In genomic region chr1:22275626-22276395, GRCh38 we compare ENCODE assay signal across 8 cellular contexts.
DNase-seq lines count a peak whose midpoint lies in the region; ATAC-seq and TF ChIP-seq lines count a peak whose summit lies in the region.

No MANE protein-coding gene starts in this region.

- H3K36me3 Mint-ChIP-seq in activated B cell treated with CpG ODN at 0.5 μM for 24 hours (ENCODE audit: low read depth): no peaks in the 10 kb centered on the region
- peaks cover 5% of the 10 kb centered on the region for H3K36me3 Mint-ChIP-seq in stimulated activated memory B cell treated with anti-CD40 and anti-IgM and Interleukin-4, amounts not matched to agents 10 μg/mL and 1 μg/mL and 100 μg/mL, for 72 hours

- WGBS in lung, 2 donors: 36 to 37% methylated on average over 16 of the region's 16 CpGs

- POLR2A ChIA-PET in activated B cell treated with CpG ODN at 0.5 μM for 24 hours (lab: Charles Lee): no interaction called here

- peaks cover 19% of the 10 kb centered on the region for H3K27me3 Mint-ChIP-seq in activated B cell treated with CpG ODN at 0.5 μM for 24 hours
- peaks cover 61% of the 10 kb centered on the region for H3K27me3 Mint-ChIP-seq in stimulated activated memory B cell treated with anti-CD40 and anti-IgM and Interleukin-4, amounts not matched to agents 10 μg/mL and 1 μg/mL and 100 μg/mL, for 72 hours

- ATAC-seq in activated B cell treated with CpG ODN at 0.5 μM for 24 hours (ENCODE audit: low read depth) (peak; percentile 45), lung (ENCODE audit: insufficient read depth, low FRiP score) (peak; percentile 56), GM18520 (IDR thresholded peaks at IDR 0.05; ENCODE audit: unreplicated experiment) (no peak), HG02610 (IDR thresholded peaks at IDR 0.05; ENCODE audit: unreplicated experiment) (no peak)
- ATAC-seq in stimulated activated memory B cell treated with anti-CD40 and anti-IgM and Interleukin-4, amounts not matched to agents 10 μg/mL and 1 μg/mL and 100 μg/mL, for 72 hours: peak; percentile 52

- peaks cover 0 to 8% (median 0%) of the 10 kb centered on the region in 45 donors for H3K27me3 ChIP-seq in dorsolateral prefrontal cortex
- no peaks in the 10 kb centered on the region for H3K27me3 ChIP-seq in lung (ENCODE audit: control insufficient read depth, insufficient read depth)

- peaks cover 4% of the 10 kb centered on the region for H3K9me3 Mint-ChIP-seq in activated B cell treated with CpG ODN at 0.5 μM for 24 hours
- H3K9me3 Mint-ChIP-seq in stimulated activated memory B cell treated with anti-CD40 and anti-IgM and Interleukin-4, amounts not matched to agents 10 μg/mL and 1 μg/mL and 100 μg/mL, for 72 hours: peaks cover 12% of the 10 kb centered on the region

- H3K27ac ChIP-seq in dorsolateral prefrontal cortex: no peak overlapping the region
- no peak overlapping the region for H3K27ac ChIP-seq in lung (ENCODE audit: low read depth in 1 of 2, low read length in 1 of 2)

- TF ChIP-seq CTCF in GM12872 (IDR thresholded peaks at IDR 0.05; ENCODE audit: insufficient read depth, low read depth, low read length) (peak; percentile 98), activated B cell treated with CpG ODN at 0.5 μM for 24 hours (IDR thresholded peaks at IDR 0.05) (no peak), dorsolateral prefrontal cortex (IDR thresholded peaks at IDR 0.05 in 54 of 56, conservative IDR thresholded peaks at IDR 0.05 in 2 of 56; ENCODE audit: low read depth in 1 of 56, partially characterized antibody in 56 of 56) (peak in 54 of 56 donors; percentile 31 to 79 (median 67)), lung (IDR thresholded peaks at IDR 0.05; ENCODE audit: control extremely low read depth, extremely low read depth) (peak; percentile 54)

- CTCF ChIA-PET in activated B cell treated with CpG ODN at 0.5 μM for 24 hours (lab: Charles Lee): interaction anchor here (1.0 to 1.3 kb wide), 4 partner anchors 20 to 236 kb away, joined by 3 to 4 read pairs (median 3); no protein-coding TSS in a partner anchor

- H3K4me1 Mint-ChIP-seq in activated B cell treated with CpG ODN at 0.5 μM for 24 hours: no peaks in the 10 kb centered on the region
- no peaks in the 10 kb centered on the region for H3K4me1 Mint-ChIP-seq in stimulated activated memory B cell treated with anti-CD40 and anti-IgM and Interleukin-4, amounts not matched to agents 10 μg/mL and 1 μg/mL and 100 μg/mL, for 72 hours

- no peak overlapping the region for H3K4me3 ChIP-seq in dorsolateral prefrontal cortex
- no peak overlapping the region for H3K4me3 ChIP-seq in lung

- H3K4me3 Mint-ChIP-seq in activated B cell treated with CpG ODN at 0.5 μM for 24 hours: no peak overlapping the region
- no peak overlapping the region for H3K4me3 Mint-ChIP-seq in stimulated activated memory B cell treated with anti-CD40 and anti-IgM and Interleukin-4, amounts not matched to agents 10 μg/mL and 1 μg/mL and 100 μg/mL, for 72 hours

- DNase-seq in NCI-H146 (lab: John Stamatoyannopoulos, UW) (peak; percentile 47), activated B cell treated with CpG ODN at 0.5 μM for 24 hours (peak; percentile 37), dorsolateral prefrontal cortex (peak in 8 of 10 donors; percentile 9 to 68 (median 39)), lung (ENCODE audit: low spot score) (peak; percentile 68)

- H3K4me1 ChIP-seq in lung (ENCODE audit: control insufficient read depth in 2 of 2, insufficient read depth in 2 of 2, low read length in 2 of 2): no peaks in the 10 kb centered on the region

- H3K27ac Mint-ChIP-seq in activated B cell treated with CpG ODN at 0.5 μM for 24 hours: no peak overlapping the region
- H3K27ac Mint-ChIP-seq in stimulated activated memory B cell treated with anti-CD40 and anti-IgM and Interleukin-4, amounts not matched to agents 10 μg/mL and 1 μg/mL and 100 μg/mL, for 72 hours: no peak overlapping the region

- no peaks in the 10 kb centered on the region for H3K36me3 ChIP-seq in lung (ENCODE audit: control insufficient read depth in 2 of 2, insufficient read depth in 2 of 2, low read length in 2 of 2)

- intact Hi-C loops in activated B cell treated with CpG ODN at 0.5 μM for 24 hours (cut with micrococcal nuclease): loop anchor here (1.0 kb wide), 2 partner anchors 144 to 171 kb away; no protein-coding TSS in a partner anchor
- intact Hi-C loops in dorsolateral prefrontal cortex (cut with DNase I): loop anchor here (2.0 to 5.0 kb wide), 2 partner anchors 169 to 171 kb away; no protein-coding TSS in a partner anchor

- no peaks in the 10 kb centered on the region for H3K9me3 ChIP-seq in lung (ENCODE audit: control insufficient read depth in 2 of 2, insufficient read depth in 1 of 2, low read length in 1 of 2)

Comparison
In these comparisons a context has a peak if more than half of its experiments do, and no peak if none do; other contexts are left out.
1. ATAC-seq: peak in activated B cell treated with CpG ODN at 0.5 μM for 24 hours (single experiment), lung (single experiment) and stimulated activated memory B cell treated with anti-CD40 and anti-IgM and Interleukin-4, amounts not matched to agents 10 μg/mL and 1 μg/mL and 100 μg/mL, for 72 hours (single experiment); none in GM18520 (single experiment) and HG02610 (single experiment).
2. Peak in every context shown above with its lines, with median percentiles within 50 percentile points of each other: DNase-seq.